In genomic region chr1:244654284-244655038, GRCh38 we compare ENCODE assay signal across 8 cellular contexts. TPM values are rescaled to one million over a fixed set of nuclear protein-coding genes. Genes with fewer than 3 reads are reported as not detected.
DNase-seq lines count a peak whose midpoint lies in the region; ATAC-seq and TF ChIP-seq lines count a peak whose summit lies in the region.

No MANE protein-coding gene starts in this region.

- no peak for TF ChIP-seq POLR2A in IMR-90 (IDR thresholded peaks at IDR 0.05; ENCODE audit: low read depth, low read length)

- no peak for TF ChIP-seq RAD21 in IMR-90 (IDR thresholded peaks at IDR 0.05; ENCODE audit: low read length)

- peaks cover 15 to 52% of the 10 kb centered on the region in 2 experiments; a peak in 3 of 4 replicates for H3K79me1 ChIP-seq in IMR-90 (ENCODE audit: low read depth in 1 of 2, low read length in 2 of 2)

- H3K4me3 ChIP-seq in AG04449 (ENCODE audit: low read depth, low read length) (peak overlapping the region; percentile 90), IMR-90 (ENCODE audit: insufficient read depth, low read depth, low read length) (peak overlapping the region; percentile 86), choroid plexus epithelial cell (ENCODE audit: low read depth, low read length) (peak overlapping the region; percentile 89), mucosa of rectum (ENCODE audit: low read length in 2 of 2) (peak overlapping the region; percentile 77 to 86)

- H3K4ac ChIP-seq in IMR-90 (ENCODE audit: low read depth, low read length) = no peak overlapping the region

- POLR2A ChIA-PET in AG04449 (lab: Yijun Ruan, JAX) = no interaction called here
- POLR2A ChIA-PET in IMR-90 (lab: Charles Lee; ENCODE audit: unreplicated experiment) = no interaction called here

- H4K20me1 ChIP-seq in IMR-90 (ENCODE audit: insufficient read depth, low read length) = peaks cover 19% of the 10 kb centered on the region; the same call in 1 of the 2 replicates

- H3K27me3 ChIP-seq in IMR-90 (ENCODE audit: control insufficient read depth, insufficient read depth, low read length) (no peaks in the 10 kb centered on the region), mucosa of rectum (ENCODE audit: control insufficient read depth in 2 of 2, insufficient read depth in 2 of 2, low read length in 2 of 2) (no peaks in the 10 kb centered on the region)

- H3K4me2 ChIP-seq in IMR-90 (ENCODE audit: low read depth, low read length) = peak overlapping the region; percentile 97

- H3K23ac ChIP-seq in IMR-90 (ENCODE audit: low read depth, low read length) = peak overlapping the region; percentile 81; the same call in 1 of the 2 replicates

- DNase-seq in AG04449 (ENCODE audit: low read depth, low spot score) (no peak), IMR-90 (peak; percentile 26), choroid plexus epithelial cell (ENCODE audit: low read depth) (no peak), GM13976 (ENCODE audit: low spot score) (no peak)

- no peak overlapping the region for H2AK9ac ChIP-seq in IMR-90 (replicated peaks; ENCODE audit: low read depth, low read length, poor library complexity)

- no peak overlapping the region for H3K56ac ChIP-seq in IMR-90 (ENCODE audit: extremely low read depth, insufficient read depth, low read length)

- CTCF ChIA-PET in AG04449 (lab: Yijun Ruan, JAX) = interaction anchor here (1.1 to 3.9 kb wide), 4 partner anchors 10 to 142 kb away, joined by 4 to 20 read pairs (median 6); no protein-coding TSS in a partner anchor
- CTCF ChIA-PET in IMR-90 (lab: Yijun Ruan, JAX) = no interaction called here

- BruUV-seq in IMR-90 (replicated peaks; lab: Mats Ljungman, UMichigan) = TSS peak; percentile 28

- no peak overlapping the region for H2BK15ac ChIP-seq in IMR-90 (ENCODE audit: low read depth, low read length)

- no peak overlapping the region for H2BK20ac ChIP-seq in IMR-90 (ENCODE audit: low read depth, low read length)

- no peak overlapping the region; the same call in 1 of the 2 replicates for H3K27ac ChIP-seq in IMR-90 (ENCODE audit: insufficient read depth, low read length)
- H3K27ac ChIP-seq in mucosa of rectum (ENCODE audit: low read depth in 2 of 2, low read length in 2 of 2) = no peak overlapping the region

- H3K36me3 ChIP-seq in IMR-90 (ENCODE audit: control insufficient read depth, insufficient read depth, low read length) (peaks cover 7% of the 10 kb centered on the region), mucosa of rectum (ENCODE audit: control insufficient read depth in 2 of 2, insufficient read depth in 2 of 2, low read length in 2 of 2) (peaks cover 3 to 7% of the 10 kb centered on the region in 2 donors)

- H3K9me1 ChIP-seq in IMR-90 (ENCODE audit: insufficient read depth, low read length) = peaks cover 18% of the 10 kb centered on the region; the same call in 1 of the 2 replicates

- no peak overlapping the region for H4K91ac ChIP-seq in IMR-90 (ENCODE audit: insufficient read depth, low read depth, low read length)

- peak overlapping the region; percentile 87; the same call in 1 of the 2 replicates for H3K14ac ChIP-seq in IMR-90 (replicated peaks; ENCODE audit: low read depth, low read length)

- intact Hi-C loops in IMR-90 (cut with micrococcal nuclease) = loop anchor here (2.0 to 5.0 kb wide), 2 partner anchors 18 to 202 kb away; partner anchors contain the start of gene ADSS2

- H2AFZ ChIP-seq in IMR-90 (replicated peaks; ENCODE audit: low read length, poor library complexity) = no peak overlapping the region

- H2BK5ac ChIP-seq in IMR-90 (ENCODE audit: low read depth, low read length, poor library complexity, severe bottlenecking) = no peak overlapping the region

- no peak overlapping the region for H4K8ac ChIP-seq in IMR-90 (ENCODE audit: low read depth in 2 of 2, low read length in 2 of 2)

- no peak overlapping the region for H3K18ac ChIP-seq in IMR-90 (ENCODE audit: low read depth, low read length)

- no peak overlapping the region for H2BK120ac ChIP-seq in IMR-90 (ENCODE audit: low read depth, low read length)

- WGBS in IMR-90 (ENCODE audit: extremely low coverage in 2 of 2, insufficient read length in 1 of 2), 2 experiments = no CpG with 5 or more reads among the region's 4 CpGs

- in situ Hi-C loops in IMR-90 (cut with MboI; ENCODE audit: low sequenced_read_pairs) (no loop called here), GM13976 (cut with MboI; ENCODE audit: low sequenced_read_pairs, unreplicated experiment) (no loop called here)

- no peak for ATAC-seq in IMR-90 (ENCODE audit: low read depth)
- no peak for ATAC-seq in HG03442 (IDR thresholded peaks at IDR 0.05; ENCODE audit: unreplicated experiment)
- no peak for ATAC-seq in GM21447 (IDR thresholded peaks at IDR 0.05; ENCODE audit: unreplicated experiment)
- no peak for ATAC-seq in GM19455 (IDR thresholded peaks at IDR 0.05; ENCODE audit: unreplicated experiment)

- dilution Hi-C loops in IMR-90 (cut with HindIII; ENCODE audit: low sequenced_read_pairs, unreplicated experiment) = no loop called here

- TF ChIP-seq CTCF in AG04449 (IDR thresholded peaks at IDR 0.05; ENCODE audit: insufficient read depth, low read length, missing control alignments) = no peak
- no peak for TF ChIP-seq CTCF in IMR-90 (conservative IDR thresholded peaks at IDR 0.05; ENCODE audit: low read depth, low read length)
- TF ChIP-seq CTCF in choroid plexus epithelial cell (conservative IDR thresholded peaks at IDR 0.05; ENCODE audit: low read depth, low read length) = no peak
- TF ChIP-seq CTCF in GM13976 (IDR thresholded peaks at IDR 0.05; ENCODE audit: borderline replicate concordance, control extremely low read depth, extremely low read depth, insufficient read depth, missing control alignments) = no peak

- H3K9ac ChIP-seq in IMR-90 (ENCODE audit: low read depth, low read length) (peak overlapping the region; percentile 92), mucosa of rectum (ENCODE audit: low read depth in 1 of 2, low read length in 2 of 2) (peak overlapping the region; percentile 88 to 92)

- H4K5ac ChIP-seq in IMR-90 (ENCODE audit: low read depth, low read length) = no peak overlapping the region

- no peak overlapping the region for H2AK5ac ChIP-seq in IMR-90 (ENCODE audit: low read depth, low read length)

- H3K9me3 ChIP-seq in IMR-90 (ENCODE audit: control insufficient read depth, insufficient read depth, low read length) (no peaks in the 10 kb centered on the region), mucosa of rectum (ENCODE audit: control insufficient read depth in 2 of 2, low read length in 2 of 2) (no peaks in the 10 kb centered on the region)

- H3K4me1 ChIP-seq in IMR-90 (ENCODE audit: control insufficient read depth, insufficient read depth, low read length) (no peaks in the 10 kb centered on the region), mucosa of rectum (ENCODE audit: control insufficient read depth in 2 of 2, insufficient read depth in 2 of 2, low read length in 2 of 2) (peaks cover 10 to 27% of the 10 kb centered on the region in 2 donors)

TF ChIP-seq in IMR-90, 13 proteins besides CTCF, POLR2A, EP300 and RAD21:
- TF ChIP-seq ELK1 (IDR thresholded peaks at IDR 0.05; ENCODE audit: borderline replicate concordance, low read depth, low read length) = no peak
- no peak for TF ChIP-seq FOS (IDR thresholded peaks at IDR 0.05; ENCODE audit: low read depth, low read length)
- TF ChIP-seq SMC3 (IDR thresholded peaks at IDR 0.05; ENCODE audit: low read depth, low read length) = no peak
- no peak for TF ChIP-seq MAFK (IDR thresholded peaks at IDR 0.05; ENCODE audit: low read depth, low read length)
- TF ChIP-seq RCOR1 (IDR thresholded peaks at IDR 0.05; ENCODE audit: insufficient replicate concordance, low read length) = no peak

RNA-seq across cellular contexts. Expression of gene DESI2, which starts 1.5 kb away (rescaled TPM):
- 43.6 and 69.4 TPM in 2 replicates for total RNA-seq in IMR-90 (2012; rRNA removed)
- polyA plus RNA-seq in IMR-90 (2012; rRNA removed) = 14.7 and 19.0 TPM in 2 replicates
- 8.0 and 8.4 TPM in 2 replicates for polyA plus RNA-seq in IMR-90 (2012; cell fraction: cytosol; rRNA removed)
- 7.2 and 17.4 TPM in 2 replicates for polyA plus RNA-seq in IMR-90 (2012; cell fraction: nucleus; rRNA removed; ENCODE audit: low replicate concordance)
